In the genomic region with DNA sequence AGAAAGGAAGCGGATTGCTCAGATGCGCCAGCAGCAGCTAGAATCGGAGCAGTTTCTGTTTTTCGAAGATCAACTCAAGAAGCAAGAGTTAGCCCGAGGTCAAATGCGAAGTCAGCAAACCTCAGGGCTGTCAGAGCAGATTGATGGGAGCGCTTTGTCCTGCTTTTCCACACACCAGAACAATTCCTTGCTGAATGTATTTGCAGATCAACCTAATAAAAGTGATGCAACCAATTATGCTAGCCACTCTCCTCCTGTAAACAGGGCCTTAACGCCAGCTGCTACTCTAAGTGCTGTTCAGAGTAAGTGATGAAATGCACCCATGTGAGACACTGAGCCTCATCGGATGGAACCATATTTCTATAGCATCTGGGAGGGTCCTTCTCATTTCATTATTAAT, we compare ENCODE assay signal across 8 cellular contexts. TPM values are rescaled to one million over a fixed set of nuclear protein-coding genes. Genes with fewer than 3 reads are reported as not detected.
DNase-seq lines count a peak whose midpoint lies in the region; ATAC-seq and TF ChIP-seq lines count a peak whose summit lies in the region.

No MANE protein-coding gene starts in this region.

- H3K27me3 Mint-ChIP-seq in activated T-helper 17 cell treated with anti-CD3 and anti-CD28 coated beads, Interleukin-2, amount 50 U/mL, for 72 hours, result no peaks in the 10 kb centered on the region
- no peaks in the 10 kb centered on the region for H3K27me3 Mint-ChIP-seq in mesothelial cell of epicardium (ENCODE audit: low read depth)

- no peak overlapping the region for H3K4me3 ChIP-seq in AG10803 (ENCODE audit: low read length)

- TF ChIP-seq CTCF in AG10803 (conservative IDR thresholded peaks at IDR 0.05; ENCODE audit: low read length) (no peak), mesothelial cell of epicardium (IDR thresholded peaks at IDR 0.05; ENCODE audit: unreplicated experiment) (no peak)

- no peaks in the 10 kb centered on the region for H3K4me1 Mint-ChIP-seq in activated T-helper 17 cell treated with anti-CD3 and anti-CD28 coated beads, Interleukin-2, amount 50 U/mL, for 72 hours
- H3K4me1 Mint-ChIP-seq in mesothelial cell of epicardium, result peaks cover 36% of the 10 kb centered on the region

- no peak overlapping the region for H3K4me3 Mint-ChIP-seq in activated T-helper 17 cell treated with anti-CD3 and anti-CD28 coated beads, Interleukin-2, amount 50 U/mL, for 72 hours
- H3K4me3 Mint-ChIP-seq in mesothelial cell of epicardium, result peak overlapping the region; percentile 5

- peaks cover 93% of the 10 kb centered on the region for H3K36me3 Mint-ChIP-seq in activated T-helper 17 cell treated with anti-CD3 and anti-CD28 coated beads, Interleukin-2, amount 50 U/mL, for 72 hours (ENCODE audit: low read depth)
- H3K36me3 Mint-ChIP-seq in mesothelial cell of epicardium, result no peaks in the 10 kb centered on the region

- intact Hi-C loops in head of caudate nucleus (cut with DNase I), result no loop called here

- H3K27ac Mint-ChIP-seq in activated T-helper 17 cell treated with anti-CD3 and anti-CD28 coated beads, Interleukin-2, amount 50 U/mL, for 72 hours, result peak overlapping the region; percentile 7
- peak overlapping the region; percentile 32 for H3K27ac Mint-ChIP-seq in mesothelial cell of epicardium

- no peak for ATAC-seq in activated T-helper 17 cell treated with anti-CD3 and anti-CD28 coated beads, Interleukin-2, amount 50 U/mL, for 72 hours (replicated peaks)

- H3K9me3 Mint-ChIP-seq in activated T-helper 17 cell treated with anti-CD3 and anti-CD28 coated beads, Interleukin-2, amount 50 U/mL, for 72 hours, result no peaks in the 10 kb centered on the region
- H3K9me3 Mint-ChIP-seq in mesothelial cell of epicardium, result no peaks in the 10 kb centered on the region

- DNase-seq in AG10803 (ENCODE audit: low read depth) (peak; percentile 39), NCI-H146 (lab: John Stamatoyannopoulos, UW) (peak; percentile 51), mesothelial cell of epicardium (ENCODE audit: low spot score in 2 of 2, unreplicated experiment in 2 of 2) (no peak), superior temporal gyrus (ENCODE audit: extremely low spot score) (no peak), medulla oblongata (ENCODE audit: extremely low spot score) (no peak), head of caudate nucleus (no peak), GDM1 (lab: John Stamatoyannopoulos, UW) (no peak)

RNA-seq across cellular contexts. Expression of a gene that starts 33.1 kb away (rescaled TPM):
- total RNA-seq in activated T-helper 17 cell treated with anti-CD3 and anti-CD28 coated beads, Interleukin-2, amount 50 U/mL, for 72 hours, result 10 to 100 TPM; 27.6 to 72.5 TPM
- total RNA-seq in mesothelial cell of epicardium, result 2.8 to 3.8 TPM (median 3.6 TPM) in 3 replicates

RNA-seq across cellular contexts. Expression of a gene that starts 39.4 kb away (rescaled TPM):
- 10 to 100 TPM; 14.6 to 29.6 TPM for total RNA-seq in activated T-helper 17 cell treated with anti-CD3 and anti-CD28 coated beads, Interleukin-2, amount 50 U/mL, for 72 hours
- total RNA-seq in mesothelial cell of epicardium, result 126 to 133 TPM (median 126 TPM) in 3 replicates

Comparison
In these comparisons a context has a peak if more than half of its experiments do, and no peak if none do; other contexts are left out.
1. DNase-seq: peak in AG10803 (single experiment) and NCI-H146 (single experiment); none in mesothelial cell of epicardium (0 of 2), superior temporal gyrus (single experiment), medulla oblongata (single experiment), head of caudate nucleus (0 of 42) and GDM1 (single experiment).